Comparison of ENCODE assay signal across 17 cellular contexts in genomic region chr14:102125546-102125945, GRCh38. TPM values are rescaled to one million over a fixed set of nuclear protein-coding genes. Genes with fewer than 3 reads are reported as not detected.
DNase-seq lines count a peak whose midpoint lies in the region; ATAC-seq, FAIRE-seq and TF ChIP-seq lines count a peak whose summit lies in the region.
"Had no signal": no experiment of that assay in that cellular context is flagged by ENCODE, and none has a peak within 500 bp of the region (broad histone marks: within the 10 kb centered on the region; RNA-seq: fewer than 3 reads in every experiment).

No MANE protein-coding gene starts in this region.

- H3K27me3 ChIP-seq in GM12878 (replicated peaks in 1 of 2; ENCODE audit: control insufficient read depth in 2 of 2, insufficient read depth in 2 of 2, low read length in 1 of 2), result no peaks in the 10 kb centered on the region
- H3K27me3 ChIP-seq: neutrophil, sigmoid colon, vagina had no signal

- no peak overlapping the region for H2AFZ ChIP-seq in GM12878 (ENCODE audit: control insufficient read depth, low read depth, low read length)

- CTCF ChIA-PET in GM12878 (lab: Yijun Ruan, JAX), result interaction anchor here (0.6 to 1.8 kb wide), 3 partner anchors 29 to 191 kb away, joined by 3 to 7 read pairs (median 3); no protein-coding TSS in a partner anchor

- POLR2A ChIA-PET in GM12878 (lab: Charles Lee), result interaction anchor here (0.8 to 0.9 kb wide), 2 partner anchors 20 to 318 kb away, joined by 3 read pairs; no protein-coding TSS in a partner anchor

- peak; percentile 73 for ATAC-seq in GM12878
- no peak for ATAC-seq in GM19023 (IDR thresholded peaks at IDR 0.05; ENCODE audit: unreplicated experiment)
- ATAC-seq: activated CD8-positive, alpha-beta T cell treated with anti-CD3 and anti-CD28 coated beads, Interleukin-2, amount 10 ng/mL, durations not matched to agents 7 days and 5 days; SK-N-SH treated with all-trans-retinoic acid at 6 μM for 48 hours; stimulated activated effector memory CD8-positive, alpha-beta T cell treated with anti-CD3 and anti-CD28 coated beads, Interleukin-12 subunit alpha, Interleukin-12 subunit beta, amount 100 ng/mL, for 72 hours had no signal

- RAD21 ChIA-PET in GM12878 (lab: Charles Lee; ENCODE audit: unreplicated experiment), result interaction anchor here (1.1 kb wide), 1 partner anchor 13 kb away, joined by 3 read pairs; no protein-coding TSS in a partner anchor

- H3K4me1 ChIP-seq in GM12878 (ENCODE audit: control insufficient read depth, insufficient read depth, low read length), result no peaks in the 10 kb centered on the region
- H3K4me1 ChIP-seq: sigmoid colon had no signal

- no peaks in the 10 kb centered on the region for H3K9me3 ChIP-seq in GM12878 (replicated peaks; ENCODE audit: control insufficient read depth, insufficient read depth, low read length)
- H3K9me3 ChIP-seq: HAP-1, neutrophil, sigmoid colon, vagina had no signal

- peak; percentile 69 for DNase-seq in ACHN
- peak; percentile 60 for DNase-seq in HPDE6-E6E7 (ENCODE audit: extremely low spot score)
- DNase-seq in GM12878 (ENCODE audit: low read depth, low spot score), result no peak
- peak; percentile 96 for DNase-seq in kidney tubule cell (ENCODE audit: low spot score)
- DNase-seq in NCI-H1694 treated with DMSO at 0.1 percent for 48 hours (lab: John Stamatoyannopoulos, UW), result no peak
- DNase-seq in lower leg skin (ENCODE audit: low spot score in 2 of 2), result no peak
- DNase-seq in NCI-H2196 (lab: John Stamatoyannopoulos, UW; ENCODE audit: unreplicated experiment), result no peak
- DNase-seq: activated CD8-positive, alpha-beta T cell treated with anti-CD3 and anti-CD28 coated beads, Interleukin-2, amount 10 ng/mL, durations not matched to agents 7 days and 5 days; NCI-H187 treated with DMSO at 0.1 percent for 48 hours; NK-92 treated with Interleukin-12 subunit alpha and Interleukin-12 subunit beta, amount 100 ng/mL, for 24 hours; sigmoid colon had no signal

- no peak overlapping the region for H3K4me3 ChIP-seq in GM12878
- no peak overlapping the region for H3K4me3 ChIP-seq in lower leg skin (ENCODE audit: low read depth, poor library complexity, severe bottlenecking)
- H3K4me3 ChIP-seq: HAP-1, sigmoid colon, vagina had no signal

- in situ Hi-C loops in ACHN (cut with HindIII; ENCODE audit: low pct_ligation_motif_present, low pct_unique_long_range_greater_than_20kb, low sequenced_read_pairs), result no loop called here
- in situ Hi-C loops in GM12878 (cut with MboI), result no loop called here

- intact Hi-C loops in GM12878 (cut with micrococcal nuclease; ENCODE audit: unreplicated experiment), result no loop called here
- intact Hi-C loops in lower leg skin (cut with DNase I; ENCODE audit: low total_unique reads), result no loop called here

- no peaks in the 10 kb centered on the region for H3K79me2 ChIP-seq in GM12878 (ENCODE audit: control insufficient read depth, insufficient read depth, low read length)

- no peaks in the 10 kb centered on the region for H3K36me3 ChIP-seq in GM12878 (ENCODE audit: control insufficient read depth in 2 of 2, insufficient read depth in 2 of 2, low read length in 1 of 2)
- H3K36me3 ChIP-seq: neutrophil, sigmoid colon, vagina had no signal

- WGBS in GM12878 (ENCODE audit: insufficient coverage, insufficient replicate concordance, low lambda C conversion rate, missing lambda C conversion rate), result 59% methylated on average over 5 of the region's 5 CpGs
- 51 to 55% methylated on average over 5 of the region's 5 CpGs for WGBS in lower leg skin, 2 donors

- SMC1A ChIA-PET in GM12878 (lab: Charles Lee; ENCODE audit: uncharacterized antibody, unreplicated experiment), result interaction anchor here (0.6 to 1.2 kb wide), 5 partner anchors 13 to 59 kb away, joined by 3 to 4 read pairs (median 3); no protein-coding TSS in a partner anchor

- BruUV-seq in GM12878 (replicated peaks; lab: Mats Ljungman, UMichigan), result no TSS peak

- H3K9ac ChIP-seq in GM12878 (ENCODE audit: control insufficient read depth, insufficient read depth, low read length), result no peak overlapping the region

- H3K27ac ChIP-seq in GM12878 (ENCODE audit: control insufficient read depth, insufficient read depth), result no peak overlapping the region
- H3K27ac ChIP-seq: neutrophil, sigmoid colon, vagina had no signal

- H4K20me1 ChIP-seq in GM12878 (ENCODE audit: control insufficient read depth, insufficient read depth), result no peaks in the 10 kb centered on the region

- no peak overlapping the region for H3K4me2 ChIP-seq in GM12878 (ENCODE audit: control insufficient read depth, insufficient read depth)

- no peak for TF ChIP-seq POLR2A in GM12878 (IDR thresholded peaks at IDR 0.05; ENCODE audit: low read depth, low read length)
- TF ChIP-seq POLR2A in lower leg skin (IDR thresholded peaks at IDR 0.05), result no peak

- TF ChIP-seq RAD21 in GM12878 (IDR thresholded peaks at IDR 0.05; ENCODE audit: insufficient read depth, low read depth, low read length), result no peak

- TF ChIP-seq EP300 in GM12878 (IDR thresholded peaks at IDR 0.05; ENCODE audit: borderline replicate concordance in 1 of 2, control insufficient read depth in 1 of 2, low read depth in 2 of 2, low read length in 2 of 2), result no peak

- FAIRE-seq in GM12878 (lab: Jason Lieb, UNC), result no peak

- TF ChIP-seq CTCF in GM12878 (IDR thresholded peaks at IDR 0.05 in 2 of 3, conservative IDR thresholded peaks at IDR 0.05 in 1 of 3; ENCODE audit: control insufficient read depth in 2 of 3, extremely low read depth in 1 of 3, insufficient read depth in 1 of 3, low read depth in 3 of 3, low read length in 3 of 3), result no peak
- TF ChIP-seq CTCF in lower leg skin (IDR thresholded peaks at IDR 0.05), result no peak

TF ChIP-seq in GM12878, 131 proteins besides CTCF, POLR2A, EP300 and RAD21:
- TF ChIP-seq MTA2 (IDR thresholded peaks at IDR 0.05; ENCODE audit: low read depth), result 0 out of 2 replicates have a peak, but pooled peaks have one; percentile 10
- TF ChIP-seq ATF7 (IDR thresholded peaks at IDR 0.05; ENCODE audit: low read depth), result peak; percentile 17; the same call in 1 of the 2 replicates
- no peak for TF ChIP-seq SMARCA5 (IDR thresholded peaks at IDR 0.05)

RNA-seq across cellular contexts. Expression of gene WDR20, which starts 14.2 kb away (rescaled TPM):
- total RNA-seq in GM12878 (2013; cell fraction: nucleolus; rRNA removed), result 38.1 and 38.2 TPM in 2 replicates
- total RNA-seq in GM12878 (2014; rRNA removed), result 14.6 and 17.5 TPM in 2 replicates
- 19.4 and 20.4 TPM in 2 replicates for total RNA-seq in GM12878 (2014; rRNA removed; fragmentation: Illumina TruSeq; extraction: Trizol)
- total RNA-seq in GM12878 (2021), result 22.7 and 25.7 TPM in 2 replicates
- polyA plus RNA-seq in GM12878 (2011; ENCODE audit: low read depth), result 10.3 TPM
- 17.0 and 18.1 TPM in 2 replicates for polyA plus RNA-seq in GM12878 (2011; rRNA removed)
- 12.8 and 14.7 TPM in 2 replicates for polyA plus RNA-seq in GM12878 (2011; cell fraction: cytosol; rRNA removed)
- 15.5 and 18.0 TPM in 2 replicates for polyA plus RNA-seq in GM12878 (2011; cell fraction: nucleus; rRNA removed)
- polyA plus RNA-seq in GM12878 (2012), result 10.9 and 14.6 TPM in 2 replicates
- 18.7 and 19.1 TPM in 2 replicates for polyA plus RNA-seq in GM12878 (2014; fragmentation: Illumina TruSeq; extraction: Trizol)
- polyA plus RNA-seq in GM12878 (2014; fragmentation: Nextera tagmentation; extraction: Ambion mirVana), result 10 to 100 TPM in 1 of 2 experiments, 1 to 10 TPM in 1; 9.1 to 13.7 TPM
- polyA plus RNA-seq in GM12878 (2014; rRNA removed), result 16.6 and 17.8 TPM in 2 replicates
- polyA plus RNA-seq in GM12878 (2016; fragmentation: Nextera tagmentation; extraction: Ambion mirVana), result 10 to 100 TPM; 24.0 to 25.9 TPM
- polyA minus RNA-seq in GM12878 (2011; rRNA and poly(A)+ RNA removed), result 28.9 and 31.2 TPM in 2 replicates
- 9.2 and 11.7 TPM in 2 replicates for polyA minus RNA-seq in GM12878 (2011; cell fraction: cytosol; rRNA and poly(A)+ RNA removed)
- polyA minus RNA-seq in GM12878 (2011; cell fraction: nucleus; rRNA and poly(A)+ RNA removed), result 17.2 and 28.2 TPM in 2 replicates
- total RNA-seq in lower leg skin, result 10 to 100 TPM; 33.7 to 50.8 (median 41.3) TPM

RNA-seq across cellular contexts. Expression of gene HSP90AA1, which starts 38.7 kb away (rescaled TPM):
- total RNA-seq in GM12878 (2013; cell fraction: nucleolus; rRNA removed), result 199 and 205 TPM in 2 replicates
- total RNA-seq in GM12878 (2014; rRNA removed), result 338 and 346 TPM in 2 replicates
- total RNA-seq in GM12878 (2014; rRNA removed; fragmentation: Illumina TruSeq; extraction: Trizol), result 262 and 271 TPM in 2 replicates
- total RNA-seq in GM12878 (2021), result 590 and 599 TPM in 2 replicates
- 318 TPM for polyA plus RNA-seq in GM12878 (2011; ENCODE audit: low read depth)
- polyA plus RNA-seq in GM12878 (2011; rRNA removed), result 679 and 903 TPM in 2 replicates
- 242 and 272 TPM in 2 replicates for polyA plus RNA-seq in GM12878 (2011; cell fraction: cytosol; rRNA removed)
- 184 and 273 TPM in 2 replicates for polyA plus RNA-seq in GM12878 (2011; cell fraction: nucleus; rRNA removed)
- polyA plus RNA-seq in GM12878 (2012), result 360 and 494 TPM in 2 replicates
- 1,054 and 1,264 TPM in 2 replicates for polyA plus RNA-seq in GM12878 (2014; fragmentation: Illumina TruSeq; extraction: Trizol)
- 100 to 1,000 TPM; 555 to 817 TPM for polyA plus RNA-seq in GM12878 (2014; fragmentation: Nextera tagmentation; extraction: Ambion mirVana)
- 439 and 489 TPM in 2 replicates for polyA plus RNA-seq in GM12878 (2014; rRNA removed)
- polyA plus RNA-seq in GM12878 (2016; fragmentation: Nextera tagmentation; extraction: Ambion mirVana), result 1,000 to 10,000 TPM; 1,313 to 1,315 TPM
- 367 and 534 TPM in 2 replicates for polyA minus RNA-seq in GM12878 (2011; rRNA and poly(A)+ RNA removed)
- 406 and 527 TPM in 2 replicates for polyA minus RNA-seq in GM12878 (2011; cell fraction: cytosol; rRNA and poly(A)+ RNA removed)
- polyA minus RNA-seq in GM12878 (2011; cell fraction: nucleus; rRNA and poly(A)+ RNA removed), result 126 and 179 TPM in 2 replicates
- 100 to 1,000 TPM; 196 to 301 (median 255) TPM for total RNA-seq in lower leg skin

Comparison
In these comparisons a context has a peak if more than half of its experiments do, and no peak if none do; other contexts are left out.
1. DNase-seq: peak in ACHN (single experiment), HPDE6-E6E7 (single experiment) and kidney tubule cell (single experiment); none in GM12878 (single experiment), NCI-H1694 treated with DMSO at 0.1 percent for 48 hours (single experiment), lower leg skin (0 of 2) and NCI-H2196 (single experiment).